In the genomic region with DNA sequence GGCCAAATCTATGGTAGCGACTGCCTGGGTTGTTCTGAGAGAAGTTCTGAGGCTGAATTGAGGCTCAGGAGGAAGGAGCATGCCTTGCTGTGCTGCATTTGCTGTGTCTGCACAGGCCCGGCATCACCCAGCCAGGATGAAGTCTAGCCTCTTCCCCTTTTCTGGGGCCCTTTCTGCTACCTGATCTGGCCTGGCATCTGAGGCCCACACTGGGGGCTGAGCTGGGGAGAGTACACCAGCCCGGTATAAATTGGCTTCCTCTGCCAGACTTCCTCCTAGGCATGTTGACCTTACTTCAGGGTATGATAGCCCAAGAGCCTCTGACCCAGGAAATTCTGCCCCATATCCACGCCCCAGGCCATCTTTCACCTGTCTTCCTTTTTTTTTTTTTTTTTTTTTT, we compare ENCODE assay signal across 25 cellular contexts. TPM values are rescaled to one million over a fixed set of nuclear protein-coding genes. Genes with fewer than 3 reads are reported as not detected.
DNase-seq lines count a peak whose midpoint lies in the region; ATAC-seq, FAIRE-seq and TF ChIP-seq lines count a peak whose summit lies in the region.
"Had no signal": no experiment of that assay in that cellular context is flagged by ENCODE, and none has a peak within 500 bp of the region (broad histone marks: within the 10 kb centered on the region; RNA-seq: fewer than 3 reads in every experiment).

No MANE protein-coding gene starts in this region.

- no peaks in the 10 kb centered on the region for H3F3A ChIP-seq in SU-DHL-6 (ENCODE audit: insufficient read depth)

- peak; percentile 91 for FAIRE-seq in GM12891 (lab: Jason Lieb, UNC)
- FAIRE-seq: A204.1 had no signal

- peak overlapping the region; percentile 5 for H2AFZ ChIP-seq in SU-DHL-6 (ENCODE audit: low read depth, low read length, severe bottlenecking)

- ATAC-seq in left colon (peak; percentile 68), HG02885 (IDR thresholded peaks at IDR 0.05; ENCODE audit: poor library complexity, unreplicated experiment) (no peak), heart right ventricle (no peak)
- ATAC-seq: gastrocnemius medialis, left lobe of liver, PC-3 had no signal

- peak overlapping the region; percentile 28 for H3K9ac ChIP-seq in SU-DHL-6 (ENCODE audit: low read length)
- H3K9ac ChIP-seq: BLaER1 had no signal

- intact Hi-C loops in left colon (cut with DNase I, micrococcal nuclease), result no loop called here
- intact Hi-C loops in heart right ventricle (cut with DNase I), result loop anchor here in 5 of 10 donors (10.0 kb wide), 3 partner anchors 46 to 216 kb away; a partner anchor contains a TSS

- peaks cover 9 to 34% (median 17%) of the 10 kb centered on the region in 9 donors for H3K4me1 ChIP-seq in heart right ventricle
- H3K4me1 ChIP-seq: SJSA1 had no signal

- no peaks in the 10 kb centered on the region for H3K9me2 ChIP-seq in SU-DHL-6 (replicated peaks; ENCODE audit: insufficient read depth, low read length)

- H3K4me3 ChIP-seq in NB4 (ENCODE audit: low read depth, low read length) (no peak overlapping the region), SU-DHL-6 (ENCODE audit: insufficient read depth, low read length, poor library complexity, severe bottlenecking) (no peak overlapping the region), heart right ventricle (no peak overlapping the region)
- H3K4me3 ChIP-seq: adrenal gland, BLaER1, gastrocnemius medialis, SJSA1, skin epidermis, uterus had no signal

- TF ChIP-seq POLR2A in GM12891 (IDR thresholded peaks at IDR 0.05; ENCODE audit: low read depth, low read length) (no peak), NB4 (IDR thresholded peaks at IDR 0.05; ENCODE audit: extremely low read depth, insufficient read length) (no peak)

- peak overlapping the region; percentile 11 for H3K4me2 ChIP-seq in SU-DHL-6 (ENCODE audit: low read depth, low read length, poor library complexity, severe bottlenecking)
- H3K4me2 ChIP-seq: BLaER1 had no signal

- DNase-seq in GM12891 (ENCODE audit: insufficient read length, low spot score), result no peak
- peak; percentile 64 for DNase-seq in NB4 (ENCODE audit: low read depth)
- no peak for DNase-seq in left colon
- no peak for DNase-seq in effector CD8-positive, alpha-beta T cell (lab: John Stamatoyannopoulos, UW)
- no peak for DNase-seq in heart right ventricle
- no peak for DNase-seq in HUDEP-2 (lab: John Stamatoyannopoulos, UW; ENCODE audit: unreplicated experiment in 76 of 76)
- DNase-seq: activated CD4-positive, alpha-beta T cell treated with anti-CD3 and anti-CD28 coated beads, Interleukin-2, amount 10 ng/mL, durations not matched to agents 24 days and 14 days; activated CD8-positive, alpha-beta memory T cell treated with anti-CD3 and anti-CD28 coated beads, Interleukin-2, amount 50 U/mL, for 48 hours; activated gamma-delta T cell; adrenal gland; gastrocnemius medialis; IMR-90; NCI-H1092 treated with DMSO at 0.1 percent for 48 hours; NCI-H2081; NCI-H510A; PC-3; stimulated activated CD4-positive, alpha-beta T cell treated with anti-CD3 and anti-CD28 coated beads, Interleukin-4, amount 100 ng/mL, for 4 hours; uterus had no signal

- no peak for TF ChIP-seq CTCF in NB4 (IDR thresholded peaks at IDR 0.05; ENCODE audit: low read depth, low read length)
- TF ChIP-seq CTCF in SU-DHL-6 (IDR thresholded peaks at IDR 0.05; ENCODE audit: insufficient read depth, low read length, poor library complexity, severe bottlenecking), result no peak
- TF ChIP-seq CTCF in heart right ventricle (IDR thresholded peaks at IDR 0.05), result no peak

- H3K79me2 ChIP-seq in SU-DHL-6 (ENCODE audit: insufficient read depth, low read length), result no peaks in the 10 kb centered on the region

- no peaks in the 10 kb centered on the region for H3K36me3 ChIP-seq in SU-DHL-6 (ENCODE audit: low read length)
- H3K36me3 ChIP-seq in heart right ventricle, result no peaks in the 10 kb centered on the region
- H3K36me3 ChIP-seq: adrenal gland, BLaER1, gastrocnemius medialis, SJSA1, uterus had no signal

- 75% methylated on average over 4 of the region's 4 CpGs for WGBS in heart right ventricle, 2 donors

- no peaks in the 10 kb centered on the region for H3K9me3 ChIP-seq in SU-DHL-6 (ENCODE audit: insufficient read depth, low read length)
- no peaks in the 10 kb centered on the region for H3K9me3 ChIP-seq in heart right ventricle
- H3K9me3 ChIP-seq: adrenal gland, BLaER1, gastrocnemius medialis, SJSA1, uterus had no signal

- H3K27me3 ChIP-seq in SU-DHL-6 (ENCODE audit: low read length), result no peaks in the 10 kb centered on the region
- no peaks in the 10 kb centered on the region for H3K27me3 ChIP-seq in heart right ventricle
- H3K27me3 ChIP-seq: adrenal gland, gastrocnemius medialis, SJSA1, uterus had no signal

- no peaks in the 10 kb centered on the region for H4K20me1 ChIP-seq in SU-DHL-6 (ENCODE audit: low read depth, low read length)

- peak overlapping the region; percentile 33; the same call in 1 of the 2 replicates for H3K27ac ChIP-seq in SU-DHL-6 (ENCODE audit: low read depth, low read length)
- no peak overlapping the region for H3K27ac ChIP-seq in heart right ventricle
- H3K27ac ChIP-seq: adrenal gland, BLaER1, gastrocnemius medialis, SJSA1, skin epidermis, uterus had no signal

TF ChIP-seq in GM12891, 5 proteins besides CTCF, POLR2A, EP300 and RAD21:
- TF ChIP-seq POU2F2 (IDR thresholded peaks at IDR 0.05; ENCODE audit: low read depth, low read length), result no peak
- TF ChIP-seq TAF1 (IDR thresholded peaks at IDR 0.05; ENCODE audit: low read depth, low read length), result no peak
- no peak for TF ChIP-seq PAX5 (IDR thresholded peaks at IDR 0.05; ENCODE audit: insufficient read depth, low read length, severe bottlenecking)
- TF ChIP-seq SPI1 (IDR thresholded peaks at IDR 0.05; ENCODE audit: low read depth, low read length), result peak; percentile 77

RNA-seq across cellular contexts. Expression of a gene that starts 30.0 kb away (rescaled TPM):
- polyA plus RNA-seq in GM12891 (2012; ENCODE audit: low read depth, missing spikeins), result 59.4 TPM
- 10 to 100 TPM; 62.7 to 81.9 TPM for total RNA-seq in left colon
- total RNA-seq in heart right ventricle, result 100 to 1,000 TPM in 7 of 10 donors, 10 to 100 TPM in 3; 72.5 to 147 (median 113) TPM
- polyA plus RNA-seq in heart right ventricle, result 10 to 100 TPM; 31.8 to 49.1 TPM

RNA-seq across cellular contexts. Expression of a gene that starts 34.0 kb away (rescaled TPM):
- 77.0 TPM for polyA plus RNA-seq in GM12891 (2012; ENCODE audit: low read depth, missing spikeins)
- 100 to 1,000 TPM; 107 to 137 TPM for total RNA-seq in left colon
- total RNA-seq in heart right ventricle, result 100 to 1,000 TPM; 211 to 333 (median 306) TPM
- 100 to 1,000 TPM in 1 of 2 donors, 10 to 100 TPM in 1; 48.2 to 135 TPM for polyA plus RNA-seq in heart right ventricle
